In genomic region chr6:83192871-83193746, GRCh38 we compare ENCODE assay signal across 1 cellular context.
TF ChIP-seq lines count a peak whose summit lies in the region.

TSS of gene PGM3 (minus strand) at chr6:83193265. CDS start at chr6:83191012, 2,253 bp downstream.
TSS of gene RWDD2A (plus strand) at chr6:83193357. CDS start at chr6:83194452, 1,095 bp downstream.

TF ChIP-seq in GM12878, 131 proteins besides CTCF, POLR2A, EP300 and RAD21 (continued from another document):
- TF ChIP-seq E2F4 (IDR thresholded peaks at IDR 0.05; ENCODE audit: low read depth, low read length) (no peak), ZSCAN29 (IDR thresholded peaks at IDR 0.05) (no peak), CBFB (IDR thresholded peaks at IDR 0.05; ENCODE audit: low read depth) (peak; percentile 74; the same call in 1 of the 2 replicates), CHD2 (IDR thresholded peaks at IDR 0.05; ENCODE audit: borderline replicate concordance, low read depth, low read length) (peak; percentile 62; the same call in 1 of the 2 replicates), KLF5 (IDR thresholded peaks at IDR 0.05; ENCODE audit: partially characterized antibody) (no peak), YY1 (IDR thresholded peaks at IDR 0.05; ENCODE audit: low read depth, low read length) (0 out of 2 replicates have a peak, but pooled peaks have one; percentile 20), MAX (IDR thresholded peaks at IDR 0.05; ENCODE audit: low read depth, low read length) (peak; percentile 66), CREB1 (IDR thresholded peaks at IDR 0.05; ENCODE audit: low read depth) (peak; percentile 81), JUNB (IDR thresholded peaks at IDR 0.05) (no peak), RELB (IDR thresholded peaks at IDR 0.05; ENCODE audit: low read depth) (0 out of 2 replicates have a peak, but pooled peaks have one; percentile 12), SKIL (IDR thresholded peaks at IDR 0.05; ENCODE audit: low read depth, poor library complexity, severe bottlenecking) (no peak), RB1 (IDR thresholded peaks at IDR 0.05; ENCODE audit: borderline replicate concordance) (peak; percentile 65; the same call in 1 of the 2 replicates), SMARCA5 (IDR thresholded peaks at IDR 0.05) (0 out of 2 replicates have a peak, but pooled peaks have one; percentile 33), DPF2 (IDR thresholded peaks at IDR 0.05) (peak; percentile 54), USF2 (IDR thresholded peaks at IDR 0.05; ENCODE audit: borderline replicate concordance, low read depth, low read length) (no peak), CREM (IDR thresholded peaks at IDR 0.05; ENCODE audit: low read depth) (peak; percentile 58), SIX5 (IDR thresholded peaks at IDR 0.05; ENCODE audit: low read depth, low read length, severe bottlenecking) (no peak), HDGF (IDR thresholded peaks at IDR 0.05) (peak; percentile 91), SPI1 (IDR thresholded peaks at IDR 0.05; ENCODE audit: borderline replicate concordance, insufficient read depth, low read depth, low read length) (peak; percentile 52; the same call in 1 of the 2 replicates), HDAC6 (IDR thresholded peaks at IDR 0.05; ENCODE audit: unreplicated experiment) (no peak), GATAD2B (conservative IDR thresholded peaks at IDR 0.05; ENCODE audit: low read depth) (0 out of 2 replicates have a peak, but pooled peaks have one; percentile 54), LARP7 (IDR thresholded peaks at IDR 0.05) (peak; percentile 51), SIN3A (IDR thresholded peaks at IDR 0.05; ENCODE audit: low read depth, low read length) (peak; percentile 37; the same call in 1 of the 2 replicates), RUNX3 (IDR thresholded peaks at IDR 0.05; ENCODE audit: low read length) (peak; percentile 82), BACH1 (IDR thresholded peaks at IDR 0.05; ENCODE audit: borderline replicate concordance) (no peak; the same call in 1 of the 2 replicates), ZNF687 (IDR thresholded peaks at IDR 0.05) (no peak; the same call in 1 of the 2 replicates), E2F8 (IDR thresholded peaks at IDR 0.05; ENCODE audit: low read depth, partially characterized antibody) (no peak), PML (IDR thresholded peaks at IDR 0.05; ENCODE audit: low read length) (0 out of 2 replicates have a peak, but pooled peaks have one; percentile 38), PAX5 (IDR thresholded peaks at IDR 0.05; ENCODE audit: borderline replicate concordance, low read depth, low read length) (peak; percentile 48), NKRF (conservative IDR thresholded peaks at IDR 0.05) (peak; percentile 31; the same call in 1 of the 2 replicates), HDAC2 (IDR thresholded peaks at IDR 0.05) (no peak), TCF12 (IDR thresholded peaks at IDR 0.05; ENCODE audit: low read depth, low read length) (peak; percentile 86; the same call in 1 of the 2 replicates), GABPA (IDR thresholded peaks at IDR 0.05; ENCODE audit: low read depth) (no peak), POLR2AphosphoS5 (IDR thresholded peaks at IDR 0.05; ENCODE audit: low read length) (peak; percentile 92), TBL1XR1 (IDR thresholded peaks at IDR 0.05; ENCODE audit: low read depth, low read length) (no peak), RAD51 (IDR thresholded peaks at IDR 0.05) (no peak), IKZF1 (conservative IDR thresholded peaks at IDR 0.05) (peak; percentile 63), FOS (IDR thresholded peaks at IDR 0.05; ENCODE audit: borderline replicate concordance, extremely low read depth, insufficient read length) (no peak), POLR2AphosphoS2 (IDR thresholded peaks at IDR 0.05; ENCODE audit: low read depth, low read length) (peak; percentile 78; the same call in 1 of the 2 replicates), EZH2 (IDR thresholded peaks at IDR 0.05; ENCODE audit: borderline replicate concordance, control insufficient read depth, low read depth, low read length) (no peak), NR2C2 (IDR thresholded peaks at IDR 0.05; ENCODE audit: borderline replicate concordance, control insufficient read depth, insufficient read length, low read depth) (no peak), SP1 (IDR thresholded peaks at IDR 0.05; ENCODE audit: low read depth, low read length) (peak; percentile 70), PBX3 (IDR thresholded peaks at IDR 0.05; ENCODE audit: insufficient replicate concordance, low read depth, low read length) (no peak), IRF5 (IDR thresholded peaks at IDR 0.05; ENCODE audit: borderline replicate concordance) (peak; percentile 62), HCFC1 (IDR thresholded peaks at IDR 0.05; ENCODE audit: low read length) (no peak), TAF1 (IDR thresholded peaks at IDR 0.05; ENCODE audit: borderline replicate concordance, low read depth, low read length) (peak; percentile 81; the same call in 1 of the 2 replicates), EGR1 (IDR thresholded peaks at IDR 0.05; ENCODE audit: borderline replicate concordance in 1 of 2, low read depth in 2 of 2, low read length in 2 of 2) (peak in 1 of 2 experiments; percentile 60; a peak in 1 of 3 replicates)
TF ChIP-seq in GM12878: peak in this region for 33.
